ENCODE assay signal across 8 cellular contexts in the genomic region with DNA sequence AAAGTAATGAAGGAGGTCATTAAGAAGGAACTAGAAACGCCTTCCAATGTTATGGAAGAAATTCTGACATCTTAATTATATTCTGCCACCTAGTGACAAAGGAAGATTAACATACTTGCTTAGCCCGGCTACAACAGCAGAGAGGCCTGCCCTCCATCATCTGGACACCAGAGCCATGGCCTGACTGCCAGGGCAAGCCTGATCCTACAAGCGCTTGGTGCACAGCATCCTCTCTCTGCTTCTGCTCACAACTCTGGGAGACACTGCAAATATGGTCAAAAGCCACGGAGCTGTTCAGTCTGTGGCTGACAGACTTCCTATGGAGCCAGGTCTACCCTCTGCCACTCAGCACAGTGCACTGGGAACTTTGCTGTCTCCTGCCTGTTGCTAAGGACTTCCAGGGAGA.
A peak's percentile ranks its signal among the peaks of the same experiment; 100 is the strongest.
DNase-seq lines count a peak whose midpoint lies in the region; ATAC-seq and TF ChIP-seq lines count a peak whose summit lies in the region.

No MANE protein-coding gene starts in this region.

- ATAC-seq in activated CD4-positive, CD25-positive, alpha-beta regulatory T cell treated with anti-CD3 and anti-CD28 coated beads, Interleukin-2, amount 50 U/mL, for 24 hours: peak; percentile 43 to 51
- peak; percentile 86 for ATAC-seq in GM21515 (IDR thresholded peaks at IDR 0.05; ENCODE audit: unreplicated experiment)
- peak; percentile 88 to 96 (median 91) for ATAC-seq in right lobe of liver

- peak; percentile 57 to 60 (median 58) for TF ChIP-seq CTCF in right lobe of liver (IDR thresholded peaks at IDR 0.05)

- H3K27ac ChIP-seq in right lobe of liver: no peak overlapping the region
- H3K27ac ChIP-seq in substantia nigra (ENCODE audit: low read depth, low read length, poor library complexity, severe bottlenecking): peak overlapping the region; percentile 67

- no peak overlapping the region for H3K4me3 ChIP-seq in right lobe of liver

- intact Hi-C loops in right lobe of liver (cut with DNase I): loop anchor here (5.0 to 10.0 kb wide), 3 partner anchors 222 to 292 kb away; no protein-coding TSS in a partner anchor

- H3K4me1 ChIP-seq in right lobe of liver: no peaks in the 10 kb centered on the region

- H3K9me3 ChIP-seq in right lobe of liver: no peaks in the 10 kb centered on the region

- WGBS in right lobe of liver (ENCODE audit: insufficient coverage, low coverage, low lambda C conversion rate, missing lambda C conversion rate): 0% methylated on average over 4 of the region's 4 CpGs

- H3K36me3 ChIP-seq in right lobe of liver: no peaks in the 10 kb centered on the region

- no peaks in the 10 kb centered on the region for H3K27me3 ChIP-seq in right lobe of liver

- TF ChIP-seq POLR2A in right lobe of liver (IDR thresholded peaks at IDR 0.05): no peak

- no peak for DNase-seq in activated CD4-positive, CD25-positive, alpha-beta regulatory T cell (lab: John Stamatoyannopoulos, UW)
- DNase-seq in KG1 (lab: John Stamatoyannopoulos, UW) (peak; percentile 54), SHP77 (lab: John Stamatoyannopoulos, UW) (peak; percentile 3 to 41), dedifferentiated amniotic fluid mesenchymal stem cell (ENCODE audit: extremely low spot score) (peak; percentile 84), right lobe of liver (peak; percentile 52 to 69 (median 59)), substantia nigra (lab: John Stamatoyannopoulos, UW) (peak in 42 of 49 donors; percentile 6 to 75 (median 46))

Comparison
In these comparisons a context has a peak if more than half of its experiments do, and no peak if none do; other contexts are left out.
1. DNase-seq: peak in KG1 (single experiment), SHP77 (2 of 2), dedifferentiated amniotic fluid mesenchymal stem cell (single experiment), right lobe of liver (3 of 3) and substantia nigra (42 of 49); none in activated CD4-positive, CD25-positive, alpha-beta regulatory T cell (0 of 4).
2. Peak in every context shown above with its lines, with median percentiles within 50 percentile points of each other: ATAC-seq.